19 cellular contexts compared by ENCODE assay signal in the genomic region with DNA sequence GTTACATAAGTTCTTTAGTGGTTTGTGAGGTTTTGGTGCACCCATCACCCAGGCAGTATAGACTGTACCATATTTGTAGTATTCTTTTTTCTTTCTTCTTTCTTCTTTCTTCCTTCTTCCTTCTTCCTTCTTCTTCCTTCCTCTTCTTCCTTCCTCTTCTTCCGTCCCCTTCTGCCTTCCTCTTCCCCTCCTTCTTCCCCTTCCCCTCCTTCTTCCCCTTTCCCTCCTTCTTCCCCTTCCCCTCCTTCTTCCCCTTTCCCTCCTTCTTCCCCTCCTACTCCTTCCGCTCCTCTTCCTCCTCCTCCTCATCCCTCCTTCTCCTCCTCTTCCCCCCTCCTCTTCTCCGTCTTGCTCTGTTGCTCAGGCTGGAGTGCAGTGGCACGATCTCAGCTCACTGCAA. TPM values are rescaled to one million over a fixed set of nuclear protein-coding genes. Genes with fewer than 3 reads are reported as not detected.
A peak's percentile ranks its signal among the peaks of the same experiment; 100 is the strongest.
DNase-seq lines count a peak whose midpoint lies in the region; ATAC-seq, FAIRE-seq and TF ChIP-seq lines count a peak whose summit lies in the region.
"Had no signal": no experiment of that assay in that cellular context is flagged by ENCODE, and none has a peak within 500 bp of the region (broad histone marks: within the 10 kb centered on the region; RNA-seq: fewer than 3 reads in every experiment).

No MANE protein-coding gene starts in this region.

- H3K4me1 ChIP-seq in GM12878 (ENCODE audit: control insufficient read depth, insufficient read depth, low read length), result peaks cover 12% of the 10 kb centered on the region
- H3K4me1 ChIP-seq: BE2C had no signal

- peaks cover 3% of the 10 kb centered on the region; the same call in 1 of the 2 replicates for H4K20me1 ChIP-seq in GM12878 (ENCODE audit: control insufficient read depth, insufficient read depth)

- H3K27me3 Mint-ChIP-seq in CD14-positive monocyte (ENCODE audit: low read depth in 3 of 3) (peaks cover 0 to 2% (median 0%) of the 10 kb centered on the region in 3 donors), memory B cell (no peaks in the 10 kb centered on the region), osteocyte (ENCODE audit: unreplicated experiment) (no peaks in the 10 kb centered on the region)
- no peaks in the 10 kb centered on the region for H3K27me3 Mint-ChIP-seq in CD4-positive, alpha-beta T cell
- H3K27me3 Mint-ChIP-seq: CD4-positive, alpha-beta memory T cell had no signal

- H2AFZ ChIP-seq in GM12878 (ENCODE audit: control insufficient read depth, low read depth, low read length), result no peak overlapping the region
- H2AFZ ChIP-seq: GM23248 had no signal

- WGBS in GM12878 (ENCODE audit: insufficient coverage, insufficient replicate concordance, low lambda C conversion rate, missing lambda C conversion rate), result 69% methylated on average over 4 of the region's 4 CpGs

- TF ChIP-seq EP300 in GM12878 (IDR thresholded peaks at IDR 0.05; ENCODE audit: borderline replicate concordance in 1 of 2, control insufficient read depth in 1 of 2, low read depth in 2 of 2, low read length in 2 of 2), result no peak

- H3K36me3 Mint-ChIP-seq in CD14-positive monocyte (peaks cover 14 to 18% of the 10 kb centered on the region in 2 donors), memory B cell (peaks cover 13% of the 10 kb centered on the region), osteocyte (ENCODE audit: unreplicated experiment) (peaks cover 10% of the 10 kb centered on the region)
- peaks cover 50% of the 10 kb centered on the region for H3K36me3 Mint-ChIP-seq in CD4-positive, alpha-beta T cell (ENCODE audit: low read depth)

- no peak for ATAC-seq in CD4-positive, alpha-beta T cell (ENCODE audit: poor library complexity)
- no peak for ATAC-seq in GM12878
- no peak for ATAC-seq in memory B cell (ENCODE audit: low read depth)
- ATAC-seq in HG03139 (IDR thresholded peaks at IDR 0.05; ENCODE audit: unreplicated experiment), result no peak
- no peak for ATAC-seq in GM18873 (IDR thresholded peaks at IDR 0.05; ENCODE audit: low FRiP score, unreplicated experiment)
- ATAC-seq: HCT116 had no signal

- intact Hi-C loops in CD14-positive monocyte (cut with micrococcal nuclease) (no loop called here), GM12878 (cut with micrococcal nuclease; ENCODE audit: unreplicated experiment) (no loop called here)
- intact Hi-C loops in CD4-positive, alpha-beta T cell (cut with DNase I, micrococcal nuclease), result no loop called here

- H3K4me1 Mint-ChIP-seq in CD14-positive monocyte (peaks cover 63% of the 10 kb centered on the region), memory B cell (peaks cover 60% of the 10 kb centered on the region), osteocyte (ENCODE audit: unreplicated experiment) (peaks cover 28% of the 10 kb centered on the region)
- H3K4me1 Mint-ChIP-seq in CD4-positive, alpha-beta T cell (ENCODE audit: low read depth), result peaks cover 87% of the 10 kb centered on the region

- POLR2A ChIA-PET in CD4-positive, alpha-beta T cell (lab: Charles Lee), result no interaction called here
- POLR2A ChIA-PET in GM12878 (lab: Charles Lee), result interaction anchor here (0.6 kb wide), 1 partner anchor 96 kb away, joined by 5 read pairs; no protein-coding TSS in a partner anchor

- H3K4me3 Mint-ChIP-seq in CD14-positive monocyte (no peak overlapping the region), memory B cell (no peak overlapping the region), osteocyte (ENCODE audit: unreplicated experiment) (no peak overlapping the region)
- no peak overlapping the region for H3K4me3 Mint-ChIP-seq in CD4-positive, alpha-beta T cell

- no peaks in the 10 kb centered on the region for H3K9me3 ChIP-seq in CD4-positive, alpha-beta T cell (ENCODE audit: control insufficient read depth, low read length)
- H3K9me3 ChIP-seq in GM12878 (replicated peaks; ENCODE audit: control insufficient read depth, insufficient read depth, low read length), result no peaks in the 10 kb centered on the region
- H3K9me3 ChIP-seq: BE2C had no signal

- H3K4me2 ChIP-seq in GM12878 (ENCODE audit: control insufficient read depth, insufficient read depth), result no peak overlapping the region
- H3K4me2 ChIP-seq: KMS-11 had no signal

- H3K4me3 ChIP-seq in GM12878, result no peak overlapping the region
- H3K4me3 ChIP-seq: GM23248 had no signal

- H3K27ac Mint-ChIP-seq in CD14-positive monocyte (peak overlapping the region in 5 of 7 donors; percentile 13 to 78 (median 46)), memory B cell (peak overlapping the region; percentile 45), osteocyte (ENCODE audit: unreplicated experiment) (no peak overlapping the region)
- peak overlapping the region; percentile 16 for H3K27ac Mint-ChIP-seq in CD4-positive, alpha-beta T cell

- RAD21 ChIA-PET in GM12878 (lab: Charles Lee; ENCODE audit: unreplicated experiment), result no interaction called here

- peaks cover 57% of the 10 kb centered on the region for H3K79me2 ChIP-seq in GM12878 (ENCODE audit: control insufficient read depth, insufficient read depth, low read length)

- no peak for DNase-seq in CD14-positive monocyte (ENCODE audit: low spot score)
- no peak for DNase-seq in CD4-positive, alpha-beta T cell
- no peak for DNase-seq in GM12878 (ENCODE audit: low read depth, low spot score)
- no peak for DNase-seq in memory B cell (ENCODE audit: low spot score in 2 of 2)
- DNase-seq in SIG-M5 treated with dmso at 0.1 percent for 504 hours (lab: John Stamatoyannopoulos, UW; ENCODE audit: unreplicated experiment), result no peak
- no peak for DNase-seq in osteocyte (ENCODE audit: extremely low spot score, unreplicated experiment)
- DNase-seq: ACHN; BE2C; C1 segment of cervical spinal cord; CD4-positive, alpha-beta memory T cell; DMS79 treated with DMSO at 0.1 percent for 48 hours; GF-D8; GM23248; H7 had no signal

- in situ Hi-C loops in GM12878 (cut with MboI), result no loop called here

- no peak for TF ChIP-seq RAD21 in GM12878 (IDR thresholded peaks at IDR 0.05; ENCODE audit: insufficient read depth, low read depth, low read length)

- no peak for FAIRE-seq in GM12878 (lab: Jason Lieb, UNC)
- FAIRE-seq: GM19239 had no signal

- TF ChIP-seq CTCF in CD14-positive monocyte (IDR thresholded peaks at IDR 0.05) (no peak), GM12878 (IDR thresholded peaks at IDR 0.05 in 2 of 3, conservative IDR thresholded peaks at IDR 0.05 in 1 of 3; ENCODE audit: control insufficient read depth in 2 of 3, extremely low read depth in 1 of 3, insufficient read depth in 1 of 3, low read depth in 3 of 3, low read length in 3 of 3) (no peak), osteocyte (IDR thresholded peaks at IDR 0.05) (no peak)
- TF ChIP-seq CTCF in CD4-positive, alpha-beta T cell (IDR thresholded peaks at IDR 0.05), result no peak

- no peaks in the 10 kb centered on the region for H3K27me3 ChIP-seq in CD4-positive, alpha-beta T cell (ENCODE audit: control insufficient read depth, insufficient read depth, low read length)
- no peaks in the 10 kb centered on the region for H3K27me3 ChIP-seq in GM12878 (replicated peaks in 1 of 2; ENCODE audit: control insufficient read depth in 2 of 2, insufficient read depth in 2 of 2, low read length in 1 of 2)
- H3K27me3 ChIP-seq: BE2C had no signal

- no peak overlapping the region for H3K9ac ChIP-seq in GM12878 (ENCODE audit: control insufficient read depth, insufficient read depth, low read length)
- H3K9ac ChIP-seq: GM23248, KMS-11 had no signal

- CTCF ChIA-PET in CD4-positive, alpha-beta T cell (lab: Charles Lee), result no interaction called here
- CTCF ChIA-PET in GM12878 (lab: Yijun Ruan, JAX), result no interaction called here

- no peak for TF ChIP-seq POLR2A in GM12878 (IDR thresholded peaks at IDR 0.05; ENCODE audit: low read depth, low read length)

- peaks cover 0 to 12% of the 10 kb centered on the region in 2 experiments; a peak in 3 of 4 replicates for H3K36me3 ChIP-seq in GM12878 (ENCODE audit: control insufficient read depth in 2 of 2, insufficient read depth in 2 of 2, low read length in 1 of 2)
- H3K36me3 ChIP-seq: BE2C had no signal

- H3K27ac ChIP-seq in CD4-positive, alpha-beta T cell (ENCODE audit: low read depth, low read length), result no peak overlapping the region
- H3K27ac ChIP-seq in GM12878 (ENCODE audit: control insufficient read depth, insufficient read depth), result no peak overlapping the region
- H3K27ac ChIP-seq: GM23248, KMS-11 had no signal

- BruUV-seq in GM12878 (replicated peaks; lab: Mats Ljungman, UMichigan), result no TSS peak

- H3K9me3 Mint-ChIP-seq in CD14-positive monocyte, result peaks cover 2 to 9% (median 4%) of the 10 kb centered on the region in 7 donors
- no peaks in the 10 kb centered on the region for H3K9me3 Mint-ChIP-seq in CD4-positive, alpha-beta T cell
- peaks cover 1% of the 10 kb centered on the region for H3K9me3 Mint-ChIP-seq in memory B cell
- H3K9me3 Mint-ChIP-seq in osteocyte (ENCODE audit: unreplicated experiment), result no peaks in the 10 kb centered on the region
- H3K9me3 Mint-ChIP-seq: CD4-positive, alpha-beta memory T cell had no signal

- SMC1A ChIA-PET in GM12878 (lab: Charles Lee; ENCODE audit: uncharacterized antibody, unreplicated experiment), result no interaction called here

TF ChIP-seq in GM12878, 131 proteins besides CTCF, POLR2A, EP300 and RAD21 (continues in another document):
- TF ChIP-seq HDGF (IDR thresholded peaks at IDR 0.05) (0 out of 2 replicates have a peak, but pooled peaks have one; percentile 39), ZNF384 (IDR thresholded peaks at IDR 0.05; ENCODE audit: borderline replicate concordance, low read depth, low read length) (no peak), CEBPB (IDR thresholded peaks at IDR 0.05; ENCODE audit: borderline replicate concordance in 1 of 2, low read depth in 2 of 2, low read length in 2 of 2) (no peak), MYC (IDR thresholded peaks at IDR 0.05; ENCODE audit: insufficient read depth, insufficient read length, insufficient replicate concordance, low read length, severe bottlenecking) (no peak)

RNA-seq across cellular contexts. Expression of a gene that starts 41.6 kb away (rescaled TPM):
- polyA plus RNA-seq in CD14-positive monocyte (10 to 100 TPM; 33.1 to 38.3 TPM), GM12878 (2011; rRNA removed) (129 and 157 TPM in 2 replicates), GM12878 (2014; fragmentation: Illumina TruSeq; extraction: Trizol) (86.0 and 90.8 TPM in 2 replicates), GM12878 (2014; fragmentation: Nextera tagmentation; extraction: Ambion mirVana) (10 to 100 TPM; 37.2 to 42.8 TPM), GM12878 (2014; rRNA removed) (54.8 and 59.9 TPM in 2 replicates), GM12878 (2016; fragmentation: Nextera tagmentation; extraction: Ambion mirVana) (10 to 100 TPM; 13.3 to 60.8 TPM)
- total RNA-seq in CD4-positive, alpha-beta T cell, result 10 to 100 TPM; 44.8 to 45.3 TPM
- 112 and 114 TPM in 2 replicates for total RNA-seq in GM12878 (2013; cell fraction: nucleolus; rRNA removed)
- total RNA-seq in GM12878 (2014; rRNA removed) (65.0 and 66.7 TPM in 2 replicates), GM12878 (2014; rRNA removed; fragmentation: Illumina TruSeq; extraction: Trizol) (88.0 and 90.4 TPM in 2 replicates), GM12878 (2021) (76.0 and 78.6 TPM in 2 replicates), osteocyte (40.8 and 43.2 TPM in 2 replicates)
- polyA plus RNA-seq in GM12878 (2011; ENCODE audit: low read depth), result 28.1 TPM
- polyA plus RNA-seq in GM12878 (2011; cell fraction: cytosol; rRNA removed), result 49.4 and 63.1 TPM in 2 replicates
- polyA plus RNA-seq in GM12878 (2011; cell fraction: nucleus; rRNA removed), result 53.4 and 55.1 TPM in 2 replicates
- 36.8 and 45.6 TPM in 2 replicates for polyA plus RNA-seq in GM12878 (2012)
- 119 and 163 TPM in 2 replicates for polyA minus RNA-seq in GM12878 (2011; rRNA and poly(A)+ RNA removed)
- 63.6 and 69.4 TPM in 2 replicates for polyA minus RNA-seq in GM12878 (2011; cell fraction: cytosol; rRNA and poly(A)+ RNA removed)
- polyA minus RNA-seq in GM12878 (2011; cell fraction: nucleus; rRNA and poly(A)+ RNA removed), result 36.1 and 66.9 TPM in 2 replicates
